9 cellular contexts compared by ENCODE assay signal in the genomic region with DNA sequence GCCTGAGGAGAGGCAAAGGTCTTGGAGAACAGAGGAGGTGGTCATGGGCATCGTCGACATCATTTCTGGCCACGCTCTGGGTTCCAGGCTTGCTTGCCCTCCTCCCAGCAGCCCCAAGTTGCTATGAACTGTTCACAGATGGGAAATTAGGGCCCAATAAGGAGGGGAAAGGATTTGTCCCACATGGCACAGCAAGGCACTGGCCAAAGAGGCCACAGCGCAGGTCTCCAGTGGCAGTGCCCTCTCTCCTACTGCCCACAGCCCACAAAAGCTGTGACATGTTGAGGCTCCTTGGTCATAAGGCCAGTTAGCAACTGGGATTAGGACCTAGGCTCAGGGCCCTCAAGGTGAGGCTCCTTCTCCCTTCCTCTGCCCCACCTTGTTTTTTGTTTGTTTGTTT. TPM values are rescaled to one million over a fixed set of nuclear protein-coding genes. Genes with fewer than 3 reads are reported as not detected.
DNase-seq lines count a peak whose midpoint lies in the region; ATAC-seq and TF ChIP-seq lines count a peak whose summit lies in the region.
"Had no signal": no experiment of that assay in that cellular context is flagged by ENCODE, and none has a peak within 500 bp of the region (broad histone marks: within the 10 kb centered on the region; RNA-seq: fewer than 3 reads in every experiment).

No MANE protein-coding gene starts in this region.

- DNase-seq in activated CD4-positive, alpha-beta T cell treated with anti-CD3 and anti-CD28 coated beads, Interleukin-2, amount 10 ng/mL, durations not matched to agents 7 days and 5 days: no peak
- DNase-seq in activated CD4-positive, alpha-beta T cell treated with anti-CD3 and anti-CD28 coated beads, Interleukin-2, amount 50 U/mL, for 1 hour: no peak
- no peak for DNase-seq in WERI-Rb-1
- peak in 2 of 3 donors; percentile 27 to 56 for DNase-seq in right cardiac atrium
- DNase-seq in stimulated activated naive B cell treated with anti-CD40 and anti-IgM and Interleukin-4, amounts not matched to agents 10 μg/mL and 1 μg/mL and 100 μg/mL, for 72 hours: no peak
- no peak for DNase-seq in NCI-H187 treated with DMSO at 0.1 percent for 48 hours (lab: John Stamatoyannopoulos, UW)
- no peak for DNase-seq in NCI-H2081 treated with DMSO at 0.1 percent for 48 hours (lab: John Stamatoyannopoulos, UW)
- no peak for DNase-seq in iPS-NIHi7 (ENCODE audit: extremely low spot score)

- CTCF ChIA-PET in activated CD4-positive, alpha-beta T cell treated with anti-CD3 and anti-CD28 coated beads, Interleukin-2, amount 10 ng/mL, durations not matched to agents 7 days and 5 days (lab: Charles Lee): interaction anchor here (1.2 to 2.8 kb wide), 2 partner anchors 10 to 46 kb away, joined by 3 to 10 read pairs; no protein-coding TSS in a partner anchor

- H3K36me3 ChIP-seq in WERI-Rb-1: peaks cover 15% of the 10 kb centered on the region
- H3K36me3 ChIP-seq: uterus had no signal

- H3K27me3 ChIP-seq in WERI-Rb-1 (ENCODE audit: insufficient read depth, low read depth, severe bottlenecking): no peaks in the 10 kb centered on the region
- no peaks in the 10 kb centered on the region for H3K27me3 ChIP-seq in right cardiac atrium (ENCODE audit: control insufficient read depth, insufficient read depth)

- no peak overlapping the region for H3K4me3 ChIP-seq in WERI-Rb-1 (ENCODE audit: low read depth, low read length)
- no peak overlapping the region for H3K4me3 ChIP-seq in right cardiac atrium (ENCODE audit: low read length)

- no peak for ATAC-seq in right cardiac atrium
- ATAC-seq in stimulated activated naive B cell treated with anti-CD40 and anti-IgM and Interleukin-4, amounts not matched to agents 10 μg/mL and 1 μg/mL and 100 μg/mL, for 72 hours (replicated peaks): no peak

- H3K27ac Mint-ChIP-seq in activated CD4-positive, alpha-beta T cell treated with anti-CD3 and anti-CD28 coated beads, Interleukin-2, amount 10 ng/mL, durations not matched to agents 7 days and 5 days: peak overlapping the region; percentile 99
- H3K27ac Mint-ChIP-seq in stimulated activated naive B cell treated with anti-CD40 and anti-IgM and Interleukin-4, amounts not matched to agents 10 μg/mL and 1 μg/mL and 100 μg/mL, for 72 hours: no peak overlapping the region

- 67% methylated on average over 4 of the region's 4 CpGs for WGBS in right cardiac atrium

- H3K9me3 ChIP-seq in WERI-Rb-1 (ENCODE audit: severe bottlenecking) (no peaks in the 10 kb centered on the region), right cardiac atrium (ENCODE audit: control insufficient read depth, low read length) (no peaks in the 10 kb centered on the region)
- H3K9me3 ChIP-seq: uterus had no signal

- peaks cover 47% of the 10 kb centered on the region for H3K4me1 Mint-ChIP-seq in activated CD4-positive, alpha-beta T cell treated with anti-CD3 and anti-CD28 coated beads, Interleukin-2, amount 10 ng/mL, durations not matched to agents 7 days and 5 days
- peaks cover 38 to 76% of the 10 kb centered on the region in 2 donors for H3K4me1 Mint-ChIP-seq in stimulated activated naive B cell treated with anti-CD40 and anti-IgM and Interleukin-4, amounts not matched to agents 10 μg/mL and 1 μg/mL and 100 μg/mL, for 72 hours

- H3K4me3 Mint-ChIP-seq in activated CD4-positive, alpha-beta T cell treated with anti-CD3 and anti-CD28 coated beads, Interleukin-2, amount 10 ng/mL, durations not matched to agents 7 days and 5 days: peak overlapping the region; percentile 93
- peak overlapping the region; percentile 57 to 61 for H3K4me3 Mint-ChIP-seq in stimulated activated naive B cell treated with anti-CD40 and anti-IgM and Interleukin-4, amounts not matched to agents 10 μg/mL and 1 μg/mL and 100 μg/mL, for 72 hours

- H3K27ac ChIP-seq in WERI-Rb-1: peak overlapping the region; percentile 88; the same call in 1 of the 2 replicates
- H3K27ac ChIP-seq in right cardiac atrium (ENCODE audit: low read length): no peak overlapping the region

- POLR2A ChIA-PET in activated CD4-positive, alpha-beta T cell treated with anti-CD3 and anti-CD28 coated beads, Interleukin-2, amount 10 ng/mL, durations not matched to agents 7 days and 5 days (lab: Charles Lee): interaction anchor here (0.6 kb wide), 1 partner anchor 8 kb away, joined by 3 read pairs; no protein-coding TSS in a partner anchor

- intact Hi-C loops in right cardiac atrium (cut with DNase I): no loop called here

- H3K36me3 Mint-ChIP-seq in activated CD4-positive, alpha-beta T cell treated with anti-CD3 and anti-CD28 coated beads, Interleukin-2, amount 10 ng/mL, durations not matched to agents 7 days and 5 days (ENCODE audit: low read depth): peaks cover 16% of the 10 kb centered on the region
- peaks cover 14 to 22% of the 10 kb centered on the region in 2 donors for H3K36me3 Mint-ChIP-seq in stimulated activated naive B cell treated with anti-CD40 and anti-IgM and Interleukin-4, amounts not matched to agents 10 μg/mL and 1 μg/mL and 100 μg/mL, for 72 hours

- no peak for TF ChIP-seq CTCF in WERI-Rb-1 (IDR thresholded peaks at IDR 0.05; ENCODE audit: low read depth, low read length)

- no peaks in the 10 kb centered on the region for H3K4me1 ChIP-seq in right cardiac atrium (ENCODE audit: control insufficient read depth, insufficient read depth, low read length)

- peaks cover 15% of the 10 kb centered on the region for H3K27me3 Mint-ChIP-seq in activated CD4-positive, alpha-beta T cell treated with anti-CD3 and anti-CD28 coated beads, Interleukin-2, amount 10 ng/mL, durations not matched to agents 7 days and 5 days
- no peaks in the 10 kb centered on the region for H3K27me3 Mint-ChIP-seq in stimulated activated naive B cell treated with anti-CD40 and anti-IgM and Interleukin-4, amounts not matched to agents 10 μg/mL and 1 μg/mL and 100 μg/mL, for 72 hours

- H3K9me3 Mint-ChIP-seq in activated CD4-positive, alpha-beta T cell treated with anti-CD3 and anti-CD28 coated beads, Interleukin-2, amount 10 ng/mL, durations not matched to agents 7 days and 5 days: no peaks in the 10 kb centered on the region
- H3K9me3 Mint-ChIP-seq in stimulated activated naive B cell treated with anti-CD40 and anti-IgM and Interleukin-4, amounts not matched to agents 10 μg/mL and 1 μg/mL and 100 μg/mL, for 72 hours: no peaks in the 10 kb centered on the region

RNA-seq across cellular contexts. Expression of a gene that starts 1.6 kb away (rescaled TPM):
- total RNA-seq in activated CD4-positive, alpha-beta T cell treated with anti-CD3 and anti-CD28 coated beads, Interleukin-2, amount 10 ng/mL, durations not matched to agents 7 days and 5 days: 10 to 100 TPM; 47.1 to 51.1 TPM
- total RNA-seq in right cardiac atrium: 10 to 100 TPM; 14.3 to 17.7 (median 15.9) TPM
- polyA plus RNA-seq in right cardiac atrium: 16.7 TPM

RNA-seq across cellular contexts. Expression of a gene that starts 3.2 kb away (rescaled TPM):
- total RNA-seq in activated CD4-positive, alpha-beta T cell treated with anti-CD3 and anti-CD28 coated beads, Interleukin-2, amount 10 ng/mL, durations not matched to agents 7 days and 5 days: under 1 TPM; 0.40 to 0.44 TPM
- under 1 TPM in 3 of 4 donors, not detected in 1; 0.18 to 0.48 (median 0.20) TPM for total RNA-seq in right cardiac atrium
- polyA plus RNA-seq in right cardiac atrium: 0.32 TPM

RNA-seq across cellular contexts. Expression of a gene that starts 12.2 kb away (rescaled TPM):
- total RNA-seq in activated CD4-positive, alpha-beta T cell treated with anti-CD3 and anti-CD28 coated beads, Interleukin-2, amount 10 ng/mL, durations not matched to agents 7 days and 5 days: 1 to 10 TPM; 3.2 to 3.9 TPM
- total RNA-seq in right cardiac atrium: under 1 TPM in 3 of 4 donors, not detected in 1; 0.42 to 0.68 (median 0.50) TPM
- polyA plus RNA-seq in right cardiac atrium: 0.18 TPM

RNA-seq across cellular contexts. Expression of a gene that starts 33.8 kb away (rescaled TPM):
- total RNA-seq in activated CD4-positive, alpha-beta T cell treated with anti-CD3 and anti-CD28 coated beads, Interleukin-2, amount 10 ng/mL, durations not matched to agents 7 days and 5 days: under 1 TPM; 0.56 to 0.64 TPM
- total RNA-seq in right cardiac atrium: 1 to 10 TPM; 5.8 to 7.4 (median 6.3) TPM
- 6.4 TPM for polyA plus RNA-seq in right cardiac atrium

Comparison
In these comparisons a context has a peak if more than half of its experiments do, and no peak if none do; other contexts are left out.
1. DNase-seq: peak in right cardiac atrium (2 of 3); none in activated CD4-positive, alpha-beta T cell treated with anti-CD3 and anti-CD28 coated beads, Interleukin-2, amount 10 ng/mL, durations not matched to agents 7 days and 5 days (single experiment), activated CD4-positive, alpha-beta T cell treated with anti-CD3 and anti-CD28 coated beads, Interleukin-2, amount 50 U/mL, for 1 hour (single experiment), WERI-Rb-1 (single experiment), stimulated activated naive B cell treated with anti-CD40 and anti-IgM and Interleukin-4, amounts not matched to agents 10 μg/mL and 1 μg/mL and 100 μg/mL, for 72 hours (single experiment), NCI-H187 treated with DMSO at 0.1 percent for 48 hours (single experiment), NCI-H2081 treated with DMSO at 0.1 percent for 48 hours (single experiment) and iPS-NIHi7 (single experiment).